Comparison of ENCODE assay signal across 1 cellular context in genomic region chr11:61911124-61911700, GRCh38.
TF ChIP-seq lines count a peak whose summit lies in the region.

No MANE protein-coding gene starts in this region.

TF ChIP-seq in SK-N-SH treated with all-trans-retinoic acid at 6 μM for 48 hours, 23 proteins besides CTCF, POLR2A, EP300 and RAD21 (continued from another document):
- TF ChIP-seq PATZ1 (CRISPR knock-in tag; IDR thresholded peaks at IDR 0.05; ENCODE audit: borderline replicate concordance) = no peak
- TF ChIP-seq TSHZ2 (CRISPR knock-in tag; IDR thresholded peaks at IDR 0.05) = no peak
- TF ChIP-seq TCF4 (CRISPR knock-in tag; IDR thresholded peaks at IDR 0.05; ENCODE audit: borderline replicate concordance) = no peak
- TF ChIP-seq CSDC2 (CRISPR knock-in tag; IDR thresholded peaks at IDR 0.05) = no peak
- no peak for TF ChIP-seq PPARA (CRISPR knock-in tag; IDR thresholded peaks at IDR 0.05; ENCODE audit: borderline replicate concordance)
- TF ChIP-seq RARB (CRISPR knock-in tag; IDR thresholded peaks at IDR 0.05) = no peak
- no peak for TF ChIP-seq ZC3H10 (CRISPR knock-in tag; IDR thresholded peaks at IDR 0.05)
- no peak for TF ChIP-seq CREB5 (CRISPR knock-in tag; IDR thresholded peaks at IDR 0.05; ENCODE audit: low read depth)
- TF ChIP-seq ESRRG (CRISPR knock-in tag; IDR thresholded peaks at IDR 0.05) = no peak
- TF ChIP-seq ISL1 (CRISPR knock-in tag; IDR thresholded peaks at IDR 0.05) = no peak
- no peak for TF ChIP-seq SNAI2 (CRISPR knock-in tag; IDR thresholded peaks at IDR 0.05)
- no peak for TF ChIP-seq CSRNP3 (CRISPR knock-in tag; IDR thresholded peaks at IDR 0.05)
- no peak for TF ChIP-seq ZNF8 (CRISPR knock-in tag; IDR thresholded peaks at IDR 0.05)
- no peak for TF ChIP-seq GLIS3 (CRISPR knock-in tag; IDR thresholded peaks at IDR 0.05)
- TF ChIP-seq ZNF565 (CRISPR knock-in tag; conservative IDR thresholded peaks at IDR 0.05; ENCODE audit: low read depth) = no peak
